ENCODE assay signal across 1 cellular context in genomic region chr2:124024491-124025348, GRCh38.
TF ChIP-seq lines count a peak whose summit lies in the region.

Gene CNTNAP5 (plus strand): TSS chr2:124025287. CDS start chr2:124025651, 364 bp downstream.

TF ChIP-seq in WTC11, 78 proteins besides CTCF, POLR2A, EP300 and RAD21 (continued from another document):
- TF ChIP-seq FOXP4 (CRISPR knock-in tag; IDR thresholded peaks at IDR 0.05) (peak; percentile 92), GABPB1 (CRISPR knock-in tag; IDR thresholded peaks at IDR 0.05) (0 out of 2 replicates have a peak, but pooled peaks have one; percentile 17), IRF1 (CRISPR knock-in tag; IDR thresholded peaks at IDR 0.05) (no peak), NFYB (CRISPR knock-in tag; conservative IDR thresholded peaks at IDR 0.05; ENCODE audit: low read depth) (no peak), ESRRA (CRISPR knock-in tag; IDR thresholded peaks at IDR 0.05; ENCODE audit: borderline replicate concordance) (peak; percentile 83; the same call in 1 of the 2 replicates), ZBTB21 (CRISPR knock-in tag; IDR thresholded peaks at IDR 0.05; ENCODE audit: borderline replicate concordance) (no peak), ZSCAN18 (CRISPR knock-in tag; IDR thresholded peaks at IDR 0.05) (0 out of 2 replicates have a peak, but pooled peaks have one; percentile 52), TEAD1 (CRISPR knock-in tag; IDR thresholded peaks at IDR 0.05) (peak; percentile 88)
TF ChIP-seq in WTC11: peak in this region for 26.
